In genomic region chr4:159429693-159430035, GRCh38 we compare ENCODE assay signal across 21 cellular contexts.
"Had no signal": no experiment of that assay in that cellular context is flagged by ENCODE, and none has a peak within 500 bp of the region (broad histone marks: within the 10 kb centered on the region; RNA-seq: fewer than 3 reads in every experiment).

No MANE protein-coding gene starts in this region.

- H3K4me1 ChIP-seq: body of pancreas, parathyroid adenoma, vagina had no signal

- H3K9me3 Mint-ChIP-seq: activated CD8-positive, alpha-beta T cell treated with anti-CD3 and anti-CD28 coated beads for 36 hours; activated naive CD4-positive, alpha-beta T cell treated with anti-CD3 and anti-CD28 coated beads, Interleukin-2, amount 50 U/mL, for 72 hours; activated T-cell treated with anti-CD3 and anti-CD28 coated beads, Interleukin-2, amount 50 U/mL, for 72 hours; central memory CD8-positive, alpha-beta T cell; mesothelial cell of epicardium had no signal

- H3K27ac ChIP-seq: body of pancreas, coronary artery, esophagus squamous epithelium, parathyroid adenoma, vagina had no signal

- DNase-seq: activated CD4-positive, alpha-beta T cell treated with anti-CD3 and anti-CD28 coated beads for 48 hours; activated CD8-positive, alpha-beta memory T cell treated with anti-CD3 and anti-CD28 coated beads, Interleukin-2, amount 50 U/mL, for 4 hours; activated CD8-positive, alpha-beta T cell treated with anti-CD3 and anti-CD28 coated beads for 36 hours; activated gamma-delta T cell; activated T-cell treated with anti-CD3 and anti-CD28 coated beads, Interleukin-2, amount 50 U/mL, for 72 hours; amygdala; body of pancreas; effector CD4-positive, alpha-beta T cell; esophagus squamous epithelium; left colon; stimulated activated CD4-positive, alpha-beta T cell treated with anti-CD3 and anti-CD28 coated beads, Interleukin-12 subunit alpha, Interleukin-12 subunit beta, amount 100 ng/mL, for 4 hours; stimulated activated CD4-positive, alpha-beta T cell treated with anti-CD3 and anti-CD28 coated beads, Interleukin-2, amount 100 ng/mL, for 24 hours; T-helper 17 cell; tibial artery had no signal

- H3K9me3 ChIP-seq: body of pancreas, esophagus squamous epithelium, tibial artery, vagina had no signal

- H3K4me3 Mint-ChIP-seq: activated CD8-positive, alpha-beta T cell treated with anti-CD3 and anti-CD28 coated beads for 36 hours; activated T-cell treated with anti-CD3 and anti-CD28 coated beads, Interleukin-2, amount 50 U/mL, for 72 hours; central memory CD8-positive, alpha-beta T cell; mesothelial cell of epicardium had no signal

- H3K27me3 Mint-ChIP-seq: activated CD8-positive, alpha-beta T cell treated with anti-CD3 and anti-CD28 coated beads for 36 hours had no signal

- H3K27ac Mint-ChIP-seq: activated CD8-positive, alpha-beta T cell treated with anti-CD3 and anti-CD28 coated beads for 36 hours; activated naive CD4-positive, alpha-beta T cell treated with anti-CD3 and anti-CD28 coated beads, Interleukin-2, amount 50 U/mL, for 72 hours; activated T-cell treated with anti-CD3 and anti-CD28 coated beads, Interleukin-2, amount 50 U/mL, for 72 hours; mesothelial cell of epicardium; T-helper 17 cell had no signal

- H3K4me1 Mint-ChIP-seq: central memory CD8-positive, alpha-beta T cell had no signal

- H3K36me3 ChIP-seq: esophagus squamous epithelium, tibial artery, vagina had no signal

- H3K36me3 Mint-ChIP-seq: activated naive CD4-positive, alpha-beta T cell treated with anti-CD3 and anti-CD28 coated beads, Interleukin-2, amount 50 U/mL, for 72 hours; mesothelial cell of epicardium had no signal

- ATAC-seq: activated CD8-positive, alpha-beta T cell treated with anti-CD3 and anti-CD28 coated beads for 36 hours; activated T-cell treated with anti-CD3 and anti-CD28 coated beads, Interleukin-2, amount 50 U/mL, for 72 hours; body of pancreas; left colon; T-helper 17 cell had no signal

- H3K4me3 ChIP-seq: body of pancreas, esophagus squamous epithelium, lung, vagina had no signal

- H3K27me3 ChIP-seq: body of pancreas, esophagus squamous epithelium, tibial artery, vagina had no signal
